ENCODE assay signal across 12 cellular contexts in genomic region chr1:25100151-25100841, GRCh38.
DNase-seq lines count a peak whose midpoint lies in the region; ATAC-seq and TF ChIP-seq lines count a peak whose summit lies in the region.
"Had no signal": no experiment of that assay in that cellular context is flagged by ENCODE, and none has a peak within 500 bp of the region (broad histone marks: within the 10 kb centered on the region; RNA-seq: fewer than 3 reads in every experiment).

No MANE protein-coding gene starts in this region.

- peaks cover 28% of the 10 kb centered on the region for H3K27me3 Mint-ChIP-seq in activated CD4-positive, alpha-beta memory T cell treated with anti-CD3 and anti-CD28 coated beads, Interleukin-2, amount 10 ng/mL, durations not matched to agents 7 days and 5 days
- peaks cover 5% of the 10 kb centered on the region for H3K27me3 Mint-ChIP-seq in activated CD4-positive, alpha-beta memory T cell treated with anti-CD3 and anti-CD28 coated beads for 36 hours
- H3K27me3 Mint-ChIP-seq in activated T-helper 17 cell treated with anti-CD3 and anti-CD28 coated beads, Interleukin-2, amount 50 U/mL, for 72 hours: no peaks in the 10 kb centered on the region
- H3K27me3 Mint-ChIP-seq in natural killer cell treated with Interleukin-12 subunit alpha and Interleukin-12 subunit beta and Interleukin-15 and Interleukin-18, amount 100 ng/mL, for 72 hours: peaks cover 18 to 33% of the 10 kb centered on the region in 2 donors

- CTCF ChIA-PET in activated CD4-positive, alpha-beta memory T cell treated with anti-CD3 and anti-CD28 coated beads, Interleukin-2, amount 10 ng/mL, durations not matched to agents 7 days and 5 days (lab: Charles Lee): interaction anchor here (0.9 to 5.0 kb wide), 17 partner anchors 12 to 253 kb away, joined by 3 to 39 read pairs (median 5); no protein-coding TSS in a partner anchor
- CTCF ChIA-PET in activated CD4-positive, alpha-beta memory T cell treated with anti-CD3 and anti-CD28 coated beads for 36 hours (lab: Charles Lee): interaction anchor here (0.5 to 4.6 kb wide), 22 partner anchors 9 to 258 kb away, joined by 3 to 75 read pairs (median 4); partner anchors contain the start of gene RUNX3

- no peaks in the 10 kb centered on the region for H3K79me2 ChIP-seq in Loucy (ENCODE audit: insufficient read depth, low read length)

- no peaks in the 10 kb centered on the region for H3K36me3 ChIP-seq in Loucy (ENCODE audit: insufficient read depth, low read length)
- H3K36me3 ChIP-seq in ovary: no peaks in the 10 kb centered on the region
- no peaks in the 10 kb centered on the region for H3K36me3 ChIP-seq in vagina

- H2AFZ ChIP-seq in Loucy (ENCODE audit: low read length): peak overlapping the region; percentile 62; the same call in 1 of the 2 replicates

- no peak overlapping the region for H3K4me3 Mint-ChIP-seq in activated CD4-positive, alpha-beta memory T cell treated with anti-CD3 and anti-CD28 coated beads, Interleukin-2, amount 10 ng/mL, durations not matched to agents 7 days and 5 days
- H3K4me3 Mint-ChIP-seq in activated CD4-positive, alpha-beta memory T cell treated with anti-CD3 and anti-CD28 coated beads for 36 hours: no peak overlapping the region
- no peak overlapping the region for H3K4me3 Mint-ChIP-seq in activated T-helper 17 cell treated with anti-CD3 and anti-CD28 coated beads, Interleukin-2, amount 50 U/mL, for 72 hours
- peak overlapping the region; percentile 75 for H3K4me3 Mint-ChIP-seq in natural killer cell treated with Interleukin-12 subunit alpha and Interleukin-12 subunit beta and Interleukin-15 and Interleukin-18, amount 100 ng/mL, for 72 hours

- POLR2A ChIA-PET in activated CD4-positive, alpha-beta memory T cell treated with anti-CD3 and anti-CD28 coated beads, Interleukin-2, amount 10 ng/mL, durations not matched to agents 7 days and 5 days (lab: Charles Lee): interaction anchor here (1.2 to 4.8 kb wide), 7 partner anchors 60 to 252 kb away, joined by 3 to 52 read pairs (median 4); partner anchors contain the start of gene RUNX3
- POLR2A ChIA-PET in activated CD4-positive, alpha-beta memory T cell treated with anti-CD3 and anti-CD28 coated beads for 36 hours (lab: Charles Lee): interaction anchor here (1.8 kb wide), 1 partner anchor 200 kb away, joined by 5 read pairs; no protein-coding TSS in a partner anchor

- H3K4me1 ChIP-seq in Loucy (ENCODE audit: insufficient read depth, low read length, poor library complexity, severe bottlenecking) (peaks cover 38% of the 10 kb centered on the region), ovary (ENCODE audit: insufficient read depth) (no peaks in the 10 kb centered on the region), vagina (no peaks in the 10 kb centered on the region)
- H3K4me1 ChIP-seq: body of pancreas had no signal

- TF ChIP-seq POLR2A in ovary (IDR thresholded peaks at IDR 0.05) (no peak), vagina (IDR thresholded peaks at IDR 0.05) (no peak)

- H3K9me2 ChIP-seq in Loucy (replicated peaks; ENCODE audit: low read depth, low read length): no peaks in the 10 kb centered on the region

- H3K4me1 Mint-ChIP-seq in activated CD4-positive, alpha-beta memory T cell treated with anti-CD3 and anti-CD28 coated beads, Interleukin-2, amount 10 ng/mL, durations not matched to agents 7 days and 5 days: peaks cover 68% of the 10 kb centered on the region
- H3K4me1 Mint-ChIP-seq in activated CD4-positive, alpha-beta memory T cell treated with anti-CD3 and anti-CD28 coated beads for 36 hours (ENCODE audit: low read depth): peaks cover 45% of the 10 kb centered on the region
- peaks cover 49% of the 10 kb centered on the region for H3K4me1 Mint-ChIP-seq in activated T-helper 17 cell treated with anti-CD3 and anti-CD28 coated beads, Interleukin-2, amount 50 U/mL, for 72 hours
- H3K4me1 Mint-ChIP-seq in natural killer cell treated with Interleukin-12 subunit alpha and Interleukin-12 subunit beta and Interleukin-15 and Interleukin-18, amount 100 ng/mL, for 72 hours (ENCODE audit: low read depth in 2 of 2): peaks cover 60 to 62% of the 10 kb centered on the region in 2 donors

- no peak for DNase-seq in activated CD4-positive, alpha-beta memory T cell treated with anti-CD3 and anti-CD28 coated beads, Interleukin-2, amount 10 ng/mL, durations not matched to agents 7 days and 5 days
- DNase-seq in activated CD4-positive, alpha-beta memory T cell treated with anti-CD3 and anti-CD28 coated beads for 36 hours: no peak
- DNase-seq in natural killer cell treated with Interleukin-12 subunit alpha and Interleukin-12 subunit beta and Interleukin-15 and Interleukin-18, amount 100 ng/mL, for 72 hours (ENCODE audit: low spot score): no peak
- no peak for DNase-seq in ovary
- DNase-seq in vagina (ENCODE audit: extremely low spot score in 2 of 2): no peak
- DNase-seq: activated effector memory CD4-positive, alpha-beta T cell treated with anti-CD3 and anti-CD28 coated beads, Interleukin-2, amount 50 U/mL, for 16 hours; body of pancreas; stimulated activated CD4-positive, alpha-beta T cell treated with anti-CD3 and anti-CD28 coated beads, Interleukin-4, amount 100 ng/mL, for 1 hour had no signal

- no peaks in the 10 kb centered on the region for H4K20me1 ChIP-seq in Loucy (ENCODE audit: insufficient read depth, low read length, poor library complexity, severe bottlenecking)

- peaks cover 7% of the 10 kb centered on the region for H3K36me3 Mint-ChIP-seq in activated CD4-positive, alpha-beta memory T cell treated with anti-CD3 and anti-CD28 coated beads, Interleukin-2, amount 10 ng/mL, durations not matched to agents 7 days and 5 days (ENCODE audit: low read depth)
- no peaks in the 10 kb centered on the region for H3K36me3 Mint-ChIP-seq in activated CD4-positive, alpha-beta memory T cell treated with anti-CD3 and anti-CD28 coated beads for 36 hours
- H3K36me3 Mint-ChIP-seq in activated T-helper 17 cell treated with anti-CD3 and anti-CD28 coated beads, Interleukin-2, amount 50 U/mL, for 72 hours (ENCODE audit: low read depth): no peaks in the 10 kb centered on the region
- H3K36me3 Mint-ChIP-seq in natural killer cell treated with Interleukin-12 subunit alpha and Interleukin-12 subunit beta and Interleukin-15 and Interleukin-18, amount 100 ng/mL, for 72 hours: no peaks in the 10 kb centered on the region

- no peak overlapping the region for H3K4me3 ChIP-seq in Loucy (ENCODE audit: low read length, poor library complexity, severe bottlenecking)
- no peak overlapping the region for H3K4me3 ChIP-seq in ovary
- no peak overlapping the region for H3K4me3 ChIP-seq in vagina
- H3K4me3 ChIP-seq: body of pancreas had no signal

- peaks cover 4% of the 10 kb centered on the region for H3K9me3 Mint-ChIP-seq in activated CD4-positive, alpha-beta memory T cell treated with anti-CD3 and anti-CD28 coated beads, Interleukin-2, amount 10 ng/mL, durations not matched to agents 7 days and 5 days
- H3K9me3 Mint-ChIP-seq in activated CD4-positive, alpha-beta memory T cell treated with anti-CD3 and anti-CD28 coated beads for 36 hours: peaks cover 3% of the 10 kb centered on the region
- H3K9me3 Mint-ChIP-seq in activated T-helper 17 cell treated with anti-CD3 and anti-CD28 coated beads, Interleukin-2, amount 50 U/mL, for 72 hours: no peaks in the 10 kb centered on the region
- no peaks in the 10 kb centered on the region for H3K9me3 Mint-ChIP-seq in natural killer cell treated with Interleukin-12 subunit alpha and Interleukin-12 subunit beta and Interleukin-15 and Interleukin-18, amount 100 ng/mL, for 72 hours

- no peak for ATAC-seq in activated T-helper 17 cell treated with anti-CD3 and anti-CD28 coated beads, Interleukin-2, amount 50 U/mL, for 72 hours (replicated peaks)
- no peak for ATAC-seq in natural killer cell treated with Interleukin-12 subunit alpha and Interleukin-12 subunit beta and Interleukin-15 and Interleukin-18, amount 100 ng/mL, for 72 hours
- no peak for ATAC-seq in HG03520 (IDR thresholded peaks at IDR 0.05; ENCODE audit: unreplicated experiment)
- ATAC-seq: body of pancreas had no signal

- no peaks in the 10 kb centered on the region for H3K9me3 ChIP-seq in Loucy (ENCODE audit: insufficient read depth, low read depth, low read length)
- no peaks in the 10 kb centered on the region for H3K9me3 ChIP-seq in ovary
- H3K9me3 ChIP-seq in vagina: no peaks in the 10 kb centered on the region
- H3K9me3 ChIP-seq: body of pancreas had no signal

- H3K27ac Mint-ChIP-seq in activated CD4-positive, alpha-beta memory T cell treated with anti-CD3 and anti-CD28 coated beads, Interleukin-2, amount 10 ng/mL, durations not matched to agents 7 days and 5 days: peak overlapping the region; percentile 12
- no peak overlapping the region for H3K27ac Mint-ChIP-seq in activated CD4-positive, alpha-beta memory T cell treated with anti-CD3 and anti-CD28 coated beads for 36 hours
- H3K27ac Mint-ChIP-seq in activated T-helper 17 cell treated with anti-CD3 and anti-CD28 coated beads, Interleukin-2, amount 50 U/mL, for 72 hours: peak overlapping the region; percentile 59
- peak overlapping the region; percentile 20 to 75 for H3K27ac Mint-ChIP-seq in natural killer cell treated with Interleukin-12 subunit alpha and Interleukin-12 subunit beta and Interleukin-15 and Interleukin-18, amount 100 ng/mL, for 72 hours

- peak overlapping the region; percentile 24 for H3K4me2 ChIP-seq in Loucy (ENCODE audit: low read depth, low read length, poor library complexity, severe bottlenecking)

- peaks cover 5% of the 10 kb centered on the region; the same call in 1 of the 2 replicates for H3F3A ChIP-seq in Loucy (ENCODE audit: low read depth)

- intact Hi-C loops in activated CD4-positive, alpha-beta memory T cell treated with anti-CD3 and anti-CD28 coated beads for 36 hours (cut with micrococcal nuclease): loop anchor here (5.0 to 10.0 kb wide), 2 partner anchors 145 to 173 kb away; no protein-coding TSS in a partner anchor
- intact Hi-C loops in ovary (cut with DNase I) (no loop called here), vagina (cut with DNase I) (no loop called here)

- TF ChIP-seq EP300 in ovary (IDR thresholded peaks at IDR 0.05): no peak

- H3K27me3 ChIP-seq in Loucy (ENCODE audit: insufficient read depth, low read length, poor library complexity, severe bottlenecking): no peaks in the 10 kb centered on the region
- no peaks in the 10 kb centered on the region for H3K27me3 ChIP-seq in ovary
- no peaks in the 10 kb centered on the region for H3K27me3 ChIP-seq in vagina
- H3K27me3 ChIP-seq: body of pancreas had no signal

- H3K27ac ChIP-seq in ovary: no peak overlapping the region
- H3K27ac ChIP-seq in vagina: no peak overlapping the region
- H3K27ac ChIP-seq: body of pancreas, epithelial cell of prostate had no signal

- H3K9ac ChIP-seq in Loucy (ENCODE audit: low read depth, low read length, poor library complexity, severe bottlenecking): no peak overlapping the region

- 75 to 79% (median 76%) methylated on average over 9 of the region's 9 CpGs for WGBS in ovary, 3 donors

- TF ChIP-seq CTCF in Loucy (conservative IDR thresholded peaks at IDR 0.05; ENCODE audit: low read length) (no peak), ovary (IDR thresholded peaks at IDR 0.05) (no peak), vagina (IDR thresholded peaks at IDR 0.05) (no peak)
